In genomic region chr3:108099203-108099602, GRCh38 we compare ENCODE assay signal across 16 cellular contexts. TPM values are rescaled to one million over a fixed set of nuclear protein-coding genes. Genes with fewer than 3 reads are reported as not detected.
DNase-seq lines count a peak whose midpoint lies in the region; ATAC-seq and TF ChIP-seq lines count a peak whose summit lies in the region.
"Had no signal": no experiment of that assay in that cellular context is flagged by ENCODE, and none has a peak within 500 bp of the region (broad histone marks: within the 10 kb centered on the region; RNA-seq: fewer than 3 reads in every experiment).

No MANE protein-coding gene starts in this region.

- TF ChIP-seq RAD21 in SK-N-SH (IDR thresholded peaks at IDR 0.05; ENCODE audit: low read length), result no peak

- H3K4me2 ChIP-seq in SK-N-SH (no peak overlapping the region), Loucy (ENCODE audit: low read depth, low read length, poor library complexity, severe bottlenecking) (peak overlapping the region; percentile 46)

- no peak overlapping the region for H3K9ac ChIP-seq in SK-N-SH
- H3K9ac ChIP-seq in Loucy (ENCODE audit: low read depth, low read length, poor library complexity, severe bottlenecking), result peak overlapping the region; percentile 29

- no peak for TF ChIP-seq EP300 in SK-N-SH (IDR thresholded peaks at IDR 0.05; ENCODE audit: borderline replicate concordance in 1 of 2, low read depth in 1 of 2, low read length in 1 of 2)

- intact Hi-C loops in spleen (cut with DNase I; ENCODE audit: low total_unique reads) (no loop called here), upper lobe of right lung (cut with DNase I) (no loop called here)

- H3K36me3 ChIP-seq in SK-N-SH (replicated peaks in 1 of 2; ENCODE audit: control insufficient read depth in 1 of 2, insufficient read depth in 2 of 2, low read length in 1 of 2), result no peaks in the 10 kb centered on the region
- H3K36me3 ChIP-seq in Loucy (ENCODE audit: insufficient read depth, low read length), result no peaks in the 10 kb centered on the region
- no peaks in the 10 kb centered on the region for H3K36me3 ChIP-seq in spleen
- no peaks in the 10 kb centered on the region for H3K36me3 ChIP-seq in BE2C
- no peaks in the 10 kb centered on the region for H3K36me3 ChIP-seq in upper lobe of right lung
- H3K36me3 ChIP-seq: right lobe of liver, thoracic aorta had no signal

- 85% methylated on average over 4 of the region's 4 CpGs for WGBS in SK-N-SH (ENCODE audit: low lambda C conversion rate)
- 23 to 53% (median 49%) methylated on average over 4 of the region's 4 CpGs for WGBS in spleen, 5 donors

- H3K9me2 ChIP-seq in SK-N-SH (no peaks in the 10 kb centered on the region), Loucy (replicated peaks; ENCODE audit: low read depth, low read length) (no peaks in the 10 kb centered on the region)

- peak; percentile 30; the same call in 2 of the 3 replicates for ATAC-seq in SK-N-SH treated with all-trans-retinoic acid at 6 μM for 48 hours
- ATAC-seq in upper lobe of right lung, result no peak

- no peaks in the 10 kb centered on the region for H3F3A ChIP-seq in SK-N-SH (replicated peaks; ENCODE audit: insufficient read depth)
- no peaks in the 10 kb centered on the region for H3F3A ChIP-seq in Loucy (ENCODE audit: low read depth)

- TF ChIP-seq CTCF in SK-N-SH (IDR thresholded peaks at IDR 0.05) (no peak), Loucy (conservative IDR thresholded peaks at IDR 0.05; ENCODE audit: low read length) (no peak), spleen (IDR thresholded peaks at IDR 0.05 in 8 of 11, conservative IDR thresholded peaks at IDR 0.05 in 3 of 11) (no peak), BE2C (IDR thresholded peaks at IDR 0.05; ENCODE audit: low read depth, low read length) (no peak), upper lobe of right lung (IDR thresholded peaks at IDR 0.05) (no peak)

- H3K27ac ChIP-seq in SK-N-SH (ENCODE audit: low read depth in 2 of 2, low read length in 1 of 2) (no peak overlapping the region), spleen (peak overlapping the region in 6 of 8 donors; percentile 10 to 80 (median 69)), upper lobe of right lung (no peak overlapping the region)
- H3K27ac ChIP-seq: right lobe of liver, SK-N-MC, thoracic aorta had no signal

- peaks cover 0 to 8% of the 10 kb centered on the region in 2 experiments; a peak in 2 of 4 replicates for H3K4me1 ChIP-seq in SK-N-SH (ENCODE audit: control insufficient read depth in 1 of 2, insufficient read depth in 2 of 2, low read depth in 1 of 2, low read length in 1 of 2)
- peaks cover 37% of the 10 kb centered on the region for H3K4me1 ChIP-seq in Loucy (ENCODE audit: insufficient read depth, low read length, poor library complexity, severe bottlenecking)
- H3K4me1 ChIP-seq in spleen, result peaks cover 14 to 69% (median 48%) of the 10 kb centered on the region in 6 donors
- peaks cover 5% of the 10 kb centered on the region; the same call in 1 of the 2 replicates for H3K4me1 ChIP-seq in BE2C
- H3K4me1 ChIP-seq in upper lobe of right lung, result no peaks in the 10 kb centered on the region

- H3K79me2 ChIP-seq in SK-N-SH (ENCODE audit: insufficient read depth), result no peaks in the 10 kb centered on the region
- no peaks in the 10 kb centered on the region for H3K79me2 ChIP-seq in Loucy (ENCODE audit: insufficient read depth, low read length)

- POLR2A ChIA-PET in SK-N-SH (lab: Yijun Ruan, JAX), result no interaction called here

- H3K9me3 ChIP-seq in SK-N-SH, result no peaks in the 10 kb centered on the region
- no peaks in the 10 kb centered on the region for H3K9me3 ChIP-seq in Loucy (ENCODE audit: insufficient read depth, low read depth, low read length)
- H3K9me3 ChIP-seq in spleen, result no peaks in the 10 kb centered on the region
- H3K9me3 ChIP-seq in BE2C, result no peaks in the 10 kb centered on the region
- no peaks in the 10 kb centered on the region for H3K9me3 ChIP-seq in upper lobe of right lung
- H3K9me3 ChIP-seq: right lobe of liver, thoracic aorta had no signal

- H3K4me3 ChIP-seq in SK-N-SH (ENCODE audit: low read depth in 2 of 2, low read length in 1 of 2) (no peak overlapping the region), Loucy (ENCODE audit: low read length, poor library complexity, severe bottlenecking) (peak overlapping the region; percentile 10), spleen (no peak overlapping the region), BE2C (ENCODE audit: low read depth, low read length) (no peak overlapping the region), upper lobe of right lung (no peak overlapping the region)
- H3K4me3 ChIP-seq: right lobe of liver, SK-N-MC, thoracic aorta had no signal

- H4K20me1 ChIP-seq in SK-N-SH (ENCODE audit: insufficient read depth) (no peaks in the 10 kb centered on the region), Loucy (ENCODE audit: insufficient read depth, low read length, poor library complexity, severe bottlenecking) (no peaks in the 10 kb centered on the region)

- CTCF ChIA-PET in SK-N-SH (lab: Yijun Ruan, JAX), result no interaction called here

- TF ChIP-seq POLR2A in spleen (IDR thresholded peaks at IDR 0.05), result no peak

- DNase-seq in SK-N-SH, result no peak
- peak; percentile 74 to 82 for DNase-seq in dermis microvascular lymphatic vessel endothelial cell (ENCODE audit: low read depth in 2 of 2)
- no peak for DNase-seq in spleen
- no peak for DNase-seq in BE2C
- DNase-seq in upper lobe of right lung, result no peak
- no peak for DNase-seq in nucleus accumbens (lab: John Stamatoyannopoulos, UW)
- DNase-seq: activated naive CD4-positive, alpha-beta T cell treated with Interleukin-2 at 50 U/mL for 16 hours; DMS79; midbrain; NCI-H1092 treated with DMSO at 0.1 percent for 48 hours; NCI-H524 treated with DMSO at 0.1 percent for 48 hours had no signal

- H2AFZ ChIP-seq in SK-N-SH (ENCODE audit: low read depth) (no peak overlapping the region), Loucy (ENCODE audit: low read length) (0 out of 2 replicates have a peak overlapping the region, but pooled peaks have one; percentile 7)

- H3K27me3 ChIP-seq in SK-N-SH (ENCODE audit: insufficient read depth) (no peaks in the 10 kb centered on the region), Loucy (ENCODE audit: insufficient read depth, low read length, poor library complexity, severe bottlenecking) (no peaks in the 10 kb centered on the region), spleen (replicated peaks in 1 of 7) (no peaks in the 10 kb centered on the region), BE2C (no peaks in the 10 kb centered on the region), upper lobe of right lung (no peaks in the 10 kb centered on the region)
- H3K27me3 ChIP-seq: right lobe of liver had no signal

TF ChIP-seq in SK-N-SH treated with all-trans-retinoic acid at 6 μM for 48 hours, 23 proteins besides CTCF, POLR2A, EP300 and RAD21 (continues in another document):
- no peak for TF ChIP-seq ESRRG (CRISPR knock-in tag; IDR thresholded peaks at IDR 0.05)
- no peak for TF ChIP-seq ARNTL (CRISPR knock-in tag; IDR thresholded peaks at IDR 0.05; ENCODE audit: borderline replicate concordance, low read depth)
- TF ChIP-seq BACH2 (CRISPR knock-in tag; IDR thresholded peaks at IDR 0.05; ENCODE audit: borderline replicate concordance), result no peak
- no peak for TF ChIP-seq PATZ1 (CRISPR knock-in tag; IDR thresholded peaks at IDR 0.05; ENCODE audit: borderline replicate concordance)
- TF ChIP-seq PPARA (CRISPR knock-in tag; IDR thresholded peaks at IDR 0.05; ENCODE audit: borderline replicate concordance), result no peak
- TF ChIP-seq ZFP3 (CRISPR knock-in tag; IDR thresholded peaks at IDR 0.05), result no peak

TF ChIP-seq in SK-N-SH, 30 proteins besides CTCF, POLR2A, EP300 and RAD21:
- TF ChIP-seq SIN3A (IDR thresholded peaks at IDR 0.05; ENCODE audit: borderline replicate concordance, low read depth, low read length) (no peak), NRF1 (IDR thresholded peaks at IDR 0.05; ENCODE audit: low read depth, low read length) (no peak), SMC3 (IDR thresholded peaks at IDR 0.05; ENCODE audit: low read depth, low read length) (no peak), MEF2A (IDR thresholded peaks at IDR 0.05; ENCODE audit: borderline replicate concordance, low read depth) (no peak), RCOR1 (IDR thresholded peaks at IDR 0.05; ENCODE audit: low read length) (no peak), POLR2AphosphoS5 (IDR thresholded peaks at IDR 0.05; ENCODE audit: low read depth, low read length) (no peak), TCF12 (IDR thresholded peaks at IDR 0.05) (no peak)
- TF ChIP-seq, protein P1, sequence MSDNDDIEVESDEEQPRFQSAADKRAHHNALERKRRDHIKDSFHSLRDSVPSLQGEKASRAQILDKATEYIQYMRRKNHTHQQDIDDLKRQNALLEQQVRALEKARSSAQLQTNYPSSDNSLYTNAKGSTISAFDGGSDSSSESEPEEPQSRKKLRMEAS (IDR thresholded peaks at IDR 0.05; ENCODE audit: low read depth), result no peak

RNA-seq across cellular contexts. Expression of gene CD47, which starts 8.4 kb away (rescaled TPM):
- polyA plus RNA-seq in SK-N-SH (2012; rRNA removed) (19.6 and 20.0 TPM in 2 replicates), spleen (10 to 100 TPM; 48.2 to 54.6 (median 51.0) TPM)
- polyA plus RNA-seq in SK-N-SH (2012; cell fraction: cytosol; rRNA removed), result 27.8 and 35.8 TPM in 2 replicates
- 11.7 and 24.3 TPM in 2 replicates for polyA plus RNA-seq in SK-N-SH (2012; cell fraction: nucleus; rRNA removed)
- total RNA-seq in dermis microvascular lymphatic vessel endothelial cell (37.5 and 57.0 TPM in 2 replicates), spleen (100 to 1,000 TPM; 106 to 156 (median 130) TPM), upper lobe of right lung (228 TPM)
- 36.3 TPM for polyA plus RNA-seq in BE2C (2012; ENCODE audit: insufficient read depth, insufficient read length, low read depth)

Comparison
In these comparisons a context has a peak if more than half of its experiments do, and no peak if none do; other contexts are left out.
1. DNase-seq: peak in dermis microvascular lymphatic vessel endothelial cell (2 of 2); none in SK-N-SH (single experiment), spleen (single experiment), BE2C (single experiment), upper lobe of right lung (single experiment) and nucleus accumbens (0 of 56).
2. H3K27ac ChIP-seq: peak in spleen (6 of 8); none in SK-N-SH (0 of 2) and upper lobe of right lung (single experiment).